In genomic region chr20:63441136-63441776, GRCh38 we compare ENCODE assay signal across 14 cellular contexts. TPM values are rescaled to one million over a fixed set of nuclear protein-coding genes. Genes with fewer than 3 reads are reported as not detected.
DNase-seq lines count a peak whose midpoint lies in the region; ATAC-seq and TF ChIP-seq lines count a peak whose summit lies in the region.
"Had no signal": no experiment of that assay in that cellular context is flagged by ENCODE, and none has a peak within 500 bp of the region (broad histone marks: within the 10 kb centered on the region; RNA-seq: fewer than 3 reads in every experiment).

No MANE protein-coding gene starts in this region.

- no peak overlapping the region for H3K27ac ChIP-seq in neuronal stem cell (replicated peaks; ENCODE audit: low read length)
- H3K27ac ChIP-seq: SJSA1 had no signal

- H3K4me3 Mint-ChIP-seq in WTC11 = no peak overlapping the region
- H3K4me3 Mint-ChIP-seq: HFFc6 had no signal

- peaks cover 14% of the 10 kb centered on the region for H3K9me3 Mint-ChIP-seq in WTC11

- no peak overlapping the region for H2AFZ ChIP-seq in neuronal stem cell (ENCODE audit: low read length)

- H2BK5ac ChIP-seq in neuronal stem cell (ENCODE audit: low read length) = no peak overlapping the region

- H2BK120ac ChIP-seq in neuronal stem cell (ENCODE audit: low read depth, low read length) = no peak overlapping the region

- no peak overlapping the region for H3K23ac ChIP-seq in neuronal stem cell (ENCODE audit: low read depth, low read length, poor library complexity)

- CTCF ChIA-PET in WTC11 (lab: Charles Lee) = interaction anchor here (0.6 to 2.1 kb wide), 23 partner anchors 8 to 570 kb away, joined by 3 to 12 read pairs (median 5); partner anchors contain the start of gene PPDPF

- H3K27ac Mint-ChIP-seq in WTC11 = no peak overlapping the region
- H3K27ac Mint-ChIP-seq: HFFc6 had no signal

- WGBS in neuronal stem cell (ENCODE audit: extremely low coverage in 2 of 2, insufficient read length in 2 of 2, insufficient replicate concordance in 1 of 2), 2 donors = no CpG with 5 or more reads among the region's 15 CpGs

- H3K4me3 ChIP-seq in GM06990 (replicated peaks; ENCODE audit: low read depth, low read length) = no peak overlapping the region
- no peak overlapping the region for H3K4me3 ChIP-seq in neuronal stem cell (ENCODE audit: low read length in 2 of 2)
- H3K4me3 ChIP-seq: SJSA1 had no signal

- POLR2A ChIA-PET in WTC11 (lab: Charles Lee) = interaction anchor here (0.5 kb wide), 1 partner anchor 1063 kb away, joined by 5 read pairs; no protein-coding TSS in a partner anchor

- H3K27me3 Mint-ChIP-seq in WTC11 (ENCODE audit: low read depth) = no peaks in the 10 kb centered on the region

- peak overlapping the region; percentile 59 for H4K91ac ChIP-seq in neuronal stem cell (ENCODE audit: low read depth, low read length, poor library complexity)

- H3K9ac ChIP-seq in neuronal stem cell (ENCODE audit: low read depth, low read length, poor library complexity) = no peak overlapping the region

- H2AK5ac ChIP-seq in neuronal stem cell (ENCODE audit: low read depth, low read length) = peak overlapping the region; percentile 74

- H2BK12ac ChIP-seq in neuronal stem cell (ENCODE audit: low read length) = no peak overlapping the region

- H4K8ac ChIP-seq in neuronal stem cell (ENCODE audit: low read depth, low read length) = no peak overlapping the region

- H3K79me1 ChIP-seq in neuronal stem cell (ENCODE audit: low read depth, low read length) = peaks cover 21% of the 10 kb centered on the region

- no peak overlapping the region for H2BK15ac ChIP-seq in neuronal stem cell (ENCODE audit: low read length)

- peaks cover 7% of the 10 kb centered on the region for H3K36me3 Mint-ChIP-seq in WTC11

- no peak overlapping the region for H3K4ac ChIP-seq in neuronal stem cell (ENCODE audit: low read length)

- DNase-seq in GM06990 (ENCODE audit: extremely low read depth, insufficient read length) = peak; percentile 76
- DNase-seq in activated CD8-positive, alpha-beta memory T cell treated with anti-CD3 and anti-CD28 coated beads, Interleukin-2, amount 50 U/mL, for 48 hours = peak; percentile 69
- DNase-seq in neuronal stem cell (ENCODE audit: low spot score) = no peak
- DNase-seq in WTC11 (ENCODE audit: low spot score) = no peak
- no peak for DNase-seq in NCI-H446 treated with DMSO at 0.1 percent for 48 hours (lab: John Stamatoyannopoulos, UW)
- DNase-seq in GM03348 (ENCODE audit: low spot score) = no peak
- DNase-seq: cortex of kidney, kidney, NCI-H1048, NCI-H524 treated with DMSO at 0.1 percent for 48 hours had no signal

- no peaks in the 10 kb centered on the region for H3K36me3 ChIP-seq in GM06990 (ENCODE audit: control insufficient read depth, insufficient read depth, low read length)
- peaks cover 3 to 34% of the 10 kb centered on the region in 2 donors for H3K36me3 ChIP-seq in neuronal stem cell (replicated peaks in 1 of 2; ENCODE audit: control insufficient read depth in 2 of 2, insufficient read depth in 2 of 2, low read length in 2 of 2)
- H3K36me3 ChIP-seq: SJSA1 had no signal

- ATAC-seq in HG02610 (IDR thresholded peaks at IDR 0.05; ENCODE audit: unreplicated experiment) (peak; percentile 47), WTC11 (no peak), GM18861 (IDR thresholded peaks at IDR 0.05; ENCODE audit: unreplicated experiment) (no peak)

- H3K27me3 ChIP-seq in GM06990 (replicated peaks; ENCODE audit: control insufficient read depth, insufficient read depth, low read length) = no peaks in the 10 kb centered on the region
- no peaks in the 10 kb centered on the region for H3K27me3 ChIP-seq in neuronal stem cell (ENCODE audit: control insufficient read depth in 3 of 3, insufficient read depth in 3 of 3, low read depth in 1 of 3, low read length in 3 of 3)

- peaks cover 2 to 3% of the 10 kb centered on the region in 2 donors for H3K9me3 ChIP-seq in neuronal stem cell (replicated peaks in 1 of 2; ENCODE audit: control insufficient read depth in 2 of 2, insufficient read depth in 1 of 2, low read depth in 1 of 2, low read length in 2 of 2)
- H3K9me3 ChIP-seq: SJSA1 had no signal

- H3K14ac ChIP-seq in neuronal stem cell (ENCODE audit: low read length) = no peak overlapping the region

- peaks cover 0 to 1% of the 10 kb centered on the region in 2 donors for H3K4me1 ChIP-seq in neuronal stem cell (ENCODE audit: control insufficient read depth in 2 of 2, insufficient read depth in 1 of 2, low read depth in 1 of 2, low read length in 2 of 2)
- H3K4me1 ChIP-seq: SJSA1 had no signal

- no peaks in the 10 kb centered on the region for H3K4me1 Mint-ChIP-seq in WTC11

- no peak overlapping the region for H3K4me2 ChIP-seq in neuronal stem cell (ENCODE audit: insufficient read depth, low read length, poor library complexity, severe bottlenecking)

- TF ChIP-seq CTCF in GM06990 (IDR thresholded peaks at IDR 0.05; ENCODE audit: insufficient read depth, low read length, poor library complexity, severe bottlenecking) = no peak
- TF ChIP-seq CTCF in WTC11 (IDR thresholded peaks at IDR 0.05) = no peak

- no peak overlapping the region for H3K18ac ChIP-seq in neuronal stem cell (ENCODE audit: low read length)

TF ChIP-seq in WTC11, 78 proteins besides CTCF, POLR2A, EP300 and RAD21 (continues in another document):
- TF ChIP-seq ZSCAN18 (CRISPR knock-in tag; IDR thresholded peaks at IDR 0.05) (no peak), ETV6 (CRISPR knock-in tag; IDR thresholded peaks at IDR 0.05) (no peak), RORB (CRISPR knock-in tag; IDR thresholded peaks at IDR 0.05) (no peak), FOXP1 (CRISPR knock-in tag; IDR thresholded peaks at IDR 0.05; ENCODE audit: borderline replicate concordance) (no peak), PREB (CRISPR knock-in tag; IDR thresholded peaks at IDR 0.05; ENCODE audit: borderline replicate concordance) (no peak), JUN (CRISPR knock-in tag; IDR thresholded peaks at IDR 0.05) (no peak)
- TF ChIP-seq, protein P1, sequence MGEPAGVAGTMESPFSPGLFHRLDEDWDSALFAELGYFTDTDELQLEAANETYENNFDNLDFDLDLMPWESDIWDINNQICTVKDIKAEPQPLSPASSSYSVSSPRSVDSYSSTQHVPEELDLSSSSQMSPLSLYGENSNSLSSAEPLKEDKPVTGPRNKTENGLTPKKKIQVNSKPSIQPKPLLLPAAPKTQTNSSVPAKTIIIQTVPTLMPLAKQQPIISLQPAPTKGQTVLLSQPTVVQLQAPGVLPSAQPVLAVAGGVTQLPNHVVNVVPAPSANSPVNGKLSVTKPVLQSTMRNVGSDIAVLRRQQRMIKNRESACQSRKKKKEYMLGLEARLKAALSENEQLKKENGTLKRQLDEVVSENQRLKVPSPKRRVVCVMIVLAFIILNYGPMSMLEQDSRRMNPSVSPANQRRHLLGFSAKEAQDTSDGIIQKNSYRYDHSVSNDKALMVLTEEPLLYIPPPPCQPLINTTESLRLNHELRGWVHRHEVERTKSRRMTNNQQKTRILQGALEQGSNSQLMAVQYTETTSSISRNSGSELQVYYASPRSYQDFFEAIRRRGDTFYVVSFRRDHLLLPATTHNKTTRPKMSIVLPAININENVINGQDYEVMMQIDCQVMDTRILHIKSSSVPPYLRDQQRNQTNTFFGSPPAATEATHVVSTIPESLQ (CRISPR knock-in tag; IDR thresholded peaks at IDR 0.05) = no peak

RNA-seq across cellular contexts. Expression of gene KCNQ2, which starts 31.2 kb away (rescaled TPM):
- 79.3 TPM for polyA plus RNA-seq in neuronal stem cell (2013, experiment 1 of 2)
- polyA plus RNA-seq in neuronal stem cell (2013, experiment 2 of 2) = 73.4 TPM
- 99.8 to 112 TPM (median 108 TPM) in 3 replicates for total RNA-seq in WTC11 (2021)
- total RNA-seq: HFFc6, SJSA1 had no signal

RNA-seq across cellular contexts. Expression of gene EEF1A2, which starts 57.6 kb away (rescaled TPM):
- 0.57 TPM for polyA plus RNA-seq in neuronal stem cell (2013, experiment 1 of 2)
- 0.96 TPM for polyA plus RNA-seq in neuronal stem cell (2013, experiment 2 of 2)
- 26.0 to 35.7 TPM (median 34.9 TPM) in 3 replicates for total RNA-seq in WTC11 (2021)

Comparison
In these comparisons a context has a peak if more than half of its experiments do, and no peak if none do; other contexts are left out.
1. DNase-seq: peak in GM06990 (single experiment) and activated CD8-positive, alpha-beta memory T cell treated with anti-CD3 and anti-CD28 coated beads, Interleukin-2, amount 50 U/mL, for 48 hours (single experiment); none in neuronal stem cell (single experiment), WTC11 (single experiment), NCI-H446 treated with DMSO at 0.1 percent for 48 hours (single experiment) and GM03348 (single experiment).